Comparison of ENCODE assay signal across 8 cellular contexts in genomic region chr14:37595809-37596595, GRCh38. TPM values are rescaled to one million over a fixed set of nuclear protein-coding genes. Genes with fewer than 3 reads are reported as not detected.
A peak's percentile ranks its signal among the peaks of the same experiment; 100 is the strongest.
DNase-seq lines count a peak whose midpoint lies in the region; ATAC-seq, FAIRE-seq and TF ChIP-seq lines count a peak whose summit lies in the region.

No MANE protein-coding gene starts in this region.

- H3K9me3 Mint-ChIP-seq in progenitor cell of endocrine pancreas (ENCODE audit: low read depth) = no peaks in the 10 kb centered on the region

- WGBS in esophagus, 2 donors = 4% methylated on average over 43 to 44 of the region's 44 CpGs

- H3K27ac Mint-ChIP-seq in progenitor cell of endocrine pancreas = peak overlapping the region; percentile 100

- H3K4me3 ChIP-seq in esophagus (ENCODE audit: low read depth in 1 of 2, low read length in 2 of 2) = peak overlapping the region; percentile 73 to 79

- H3K27me3 ChIP-seq in esophagus (ENCODE audit: control insufficient read depth in 1 of 2, insufficient read depth in 2 of 2, low read length in 2 of 2) = no peaks in the 10 kb centered on the region

- H3K27ac ChIP-seq in esophagus (ENCODE audit: low read depth in 2 of 2, low read length in 1 of 2) = peak overlapping the region; percentile 96 to 97

- H3K9me3 ChIP-seq in esophagus (ENCODE audit: control insufficient read depth in 2 of 2, insufficient read depth in 1 of 2, low read depth in 1 of 2, low read length in 1 of 2) = no peaks in the 10 kb centered on the region

- peak overlapping the region; percentile 90 for H3K4me3 Mint-ChIP-seq in progenitor cell of endocrine pancreas (ENCODE audit: low read depth)

- TF ChIP-seq CTCF in progenitor cell of endocrine pancreas (IDR thresholded peaks at IDR 0.05; ENCODE audit: unreplicated experiment) = no peak

- DNase-seq in ELF-1 (ENCODE audit: low read depth, low spot score) (peak; percentile 69), NCI-H2227 (lab: John Stamatoyannopoulos, UW; ENCODE audit: unreplicated experiment) (peak; percentile 87), progenitor cell of endocrine pancreas (ENCODE audit: low spot score, unreplicated experiment) (peak; percentile 58), H54 (ENCODE audit: insufficient read length, low spot score) (no peak)
- DNase-seq in activated CD4-positive, alpha-beta T cell treated with anti-CD3 and anti-CD28 coated beads for 1 hour = peak; percentile 35

- H3K4me1 ChIP-seq in esophagus (ENCODE audit: control insufficient read depth in 2 of 2, insufficient read depth in 2 of 2, low read length in 1 of 2) = peaks cover 0 to 10% of the 10 kb centered on the region in 2 donors

- peaks cover 30% of the 10 kb centered on the region for H3K4me1 Mint-ChIP-seq in progenitor cell of endocrine pancreas (ENCODE audit: low read depth)

- TF ChIP-seq POLR2A in H54 (IDR thresholded peaks at IDR 0.05; ENCODE audit: low read depth, low read length) = no peak

- peaks cover 17% of the 10 kb centered on the region for H3K36me3 Mint-ChIP-seq in progenitor cell of endocrine pancreas (ENCODE audit: insufficient read depth)

- peak; percentile 51 for ATAC-seq in HG03039 (IDR thresholded peaks at IDR 0.05; ENCODE audit: unreplicated experiment)
- no peak for ATAC-seq in GM19455 (IDR thresholded peaks at IDR 0.05; ENCODE audit: unreplicated experiment)

- no peaks in the 10 kb centered on the region for H3K27me3 Mint-ChIP-seq in progenitor cell of endocrine pancreas

- H3K36me3 ChIP-seq in esophagus (ENCODE audit: control insufficient read depth in 2 of 2, insufficient read depth in 2 of 2, low read length in 1 of 2) = no peaks in the 10 kb centered on the region

- FAIRE-seq in H54 (lab: Jason Lieb, UNC) = no peak

RNA-seq across cellular contexts. Expression of gene TTC6, which starts 0.6 kb away (rescaled TPM):
- polyA plus RNA-seq in esophagus = 1 to 10 TPM in 1 of 2 donors, under 1 TPM in 1; 0.27 to 2.4 TPM
- 39.3 and 46.7 TPM in 2 replicates for total RNA-seq in progenitor cell of endocrine pancreas

RNA-seq across cellular contexts. Expression of gene FOXA1, which starts 1.0 kb away (rescaled TPM):
- polyA plus RNA-seq in esophagus = 10 to 100 TPM in 1 of 2 donors, 1 to 10 TPM in 1; 9.5 to 10.1 TPM
- total RNA-seq in progenitor cell of endocrine pancreas = 187 and 196 TPM in 2 replicates
